Comparison of ENCODE assay signal across 8 cellular contexts in genomic region chr17:79019631-79020584, GRCh38. TPM values are rescaled to one million over a fixed set of nuclear protein-coding genes. Genes with fewer than 3 reads are reported as not detected.
A peak's percentile ranks its signal among the peaks of the same experiment; 100 is the strongest.
DNase-seq lines count a peak whose midpoint lies in the region; ATAC-seq and TF ChIP-seq lines count a peak whose summit lies in the region.

No MANE protein-coding gene starts in this region.

- no peaks in the 10 kb centered on the region for H3K27me3 ChIP-seq in ovary

- ATAC-seq in HG02852 (IDR thresholded peaks at IDR 0.05; ENCODE audit: unreplicated experiment), result no peak
- ATAC-seq in HG02678 (IDR thresholded peaks at IDR 0.05; ENCODE audit: unreplicated experiment), result no peak

- 11 to 15% (median 15%) methylated on average over 19 of the region's 19 CpGs for WGBS in ovary, 3 donors

- H3K4me3 ChIP-seq in ovary, result no peak overlapping the region

- H3K27ac ChIP-seq in ovary, result peak overlapping the region in 1 of 2 donors; percentile 28

- TF ChIP-seq EP300 in ovary (IDR thresholded peaks at IDR 0.05), result peak; percentile 68

- peaks cover 7% of the 10 kb centered on the region for H3K4me1 ChIP-seq in ovary (ENCODE audit: insufficient read depth)

- peak; percentile 18 to 82 (median 80) for TF ChIP-seq CTCF in ovary (IDR thresholded peaks at IDR 0.05)

- H3K9me3 ChIP-seq in ovary, result no peaks in the 10 kb centered on the region

- H3K36me3 ChIP-seq in ovary, result no peaks in the 10 kb centered on the region

- intact Hi-C loops in ovary (cut with DNase I), result loop anchor here (2.0 to 10.0 kb wide), 3 partner anchors 23 to 375 kb away; no protein-coding TSS in a partner anchor

- TF ChIP-seq POLR2A in ovary (IDR thresholded peaks at IDR 0.05), result no peak

- DNase-seq in activated gamma-delta T cell treated with Interleukin-2 at 50 U/mL for 16 hours (peak; percentile 57), activated gamma-delta T cell (lab: John Stamatoyannopoulos, UW) (no peak), NCI-H524 (lab: John Stamatoyannopoulos, UW) (peak; percentile 74 to 92), activated T-cell treated with anti-CD3 and anti-CD28 coated beads for 24 hours (ENCODE audit: low read depth) (peak; percentile 30), fibroblast of the conjunctiva (ENCODE audit: low read depth) (peak; percentile 83), ovary (peak; percentile 62 to 80 (median 72))

RNA-seq across cellular contexts. Expression of gene C1QTNF1, which starts 4.1 kb away (rescaled TPM):
- 10 to 100 TPM; 41.1 to 85.9 (median 53.5) TPM for total RNA-seq in ovary
- polyA plus RNA-seq in ovary, result 10 to 100 TPM; 17.9 to 69.4 TPM

RNA-seq across cellular contexts. Expression of gene CANT1, which starts 10.3 kb away (rescaled TPM):
- total RNA-seq in ovary, result 10 to 100 TPM; 20.4 to 48.8 (median 34.3) TPM
- 10 to 100 TPM; 18.6 to 33.8 TPM for polyA plus RNA-seq in ovary

RNA-seq across cellular contexts. Expression of gene LGALS3BP, which starts 40.2 kb away (rescaled TPM):
- 100 to 1,000 TPM; 191 to 584 (median 250) TPM for total RNA-seq in ovary
- 100 to 1,000 TPM; 214 to 251 TPM for polyA plus RNA-seq in ovary

RNA-seq across cellular contexts. Expression of gene ENGASE, which starts 54.7 kb away (rescaled TPM):
- total RNA-seq in ovary, result 10 to 100 TPM; 21.0 to 61.5 (median 48.2) TPM
- 10 to 100 TPM in 1 of 2 donors, 1 to 10 TPM in 1; 6.0 to 32.0 TPM for polyA plus RNA-seq in ovary
